Comparison of ENCODE assay signal across 1 cellular context in genomic region chr3:127455541-127456450, GRCh38.
A peak's percentile ranks its signal among the peaks of the same experiment; 100 is the strongest.
TF ChIP-seq lines count a peak whose summit lies in the region.

No MANE protein-coding gene starts in this region.

TF ChIP-seq in HepG2, 621 proteins besides CTCF, POLR2A, EP300 and RAD21 (continued from another document and continues in another):
- no peak for TF ChIP-seq USF2 (IDR thresholded peaks at IDR 0.05; ENCODE audit: low read depth, low read length)
- TF ChIP-seq USF2 (CRISPR knock-in tag; IDR thresholded peaks at IDR 0.05; ENCODE audit: borderline replicate concordance), result no peak
- TF ChIP-seq TBX2 (CRISPR knock-in tag; IDR thresholded peaks at IDR 0.05; ENCODE audit: borderline replicate concordance), result peak; percentile 50
- no peak for TF ChIP-seq NFYC (CRISPR knock-in tag; IDR thresholded peaks at IDR 0.05)
- no peak for TF ChIP-seq SP1 (IDR thresholded peaks at IDR 0.05)
- no peak for TF ChIP-seq SP1 (CRISPR knock-in tag; IDR thresholded peaks at IDR 0.05)
- TF ChIP-seq ARNT (IDR thresholded peaks at IDR 0.05), result no peak
- no peak for TF ChIP-seq ZNF839 (CRISPR knock-in tag; IDR thresholded peaks at IDR 0.05; ENCODE audit: borderline replicate concordance)
- TF ChIP-seq ZBTB8A (CRISPR knock-in tag; IDR thresholded peaks at IDR 0.05; ENCODE audit: borderline replicate concordance, low read depth), result no peak
- peak; percentile 71; the same call in 1 of the 2 replicates for TF ChIP-seq ZNF768 (CRISPR knock-in tag; IDR thresholded peaks at IDR 0.05)
- no peak for TF ChIP-seq HOXA9 (CRISPR knock-in tag; IDR thresholded peaks at IDR 0.05; ENCODE audit: borderline replicate concordance)
- TF ChIP-seq TMF1 (CRISPR knock-in tag; IDR thresholded peaks at IDR 0.05; ENCODE audit: low read depth), result no peak
- no peak for TF ChIP-seq ONECUT2 (CRISPR knock-in tag; IDR thresholded peaks at IDR 0.05)
- no peak for TF ChIP-seq ZNF563 (CRISPR knock-in tag; IDR thresholded peaks at IDR 0.05)
- no peak for TF ChIP-seq SOX5 (CRISPR knock-in tag; IDR thresholded peaks at IDR 0.05; ENCODE audit: borderline replicate concordance)
- no peak for TF ChIP-seq MBD4 (IDR thresholded peaks at IDR 0.05; ENCODE audit: borderline replicate concordance, low read length)
- TF ChIP-seq EHMT2 (IDR thresholded peaks at IDR 0.05; ENCODE audit: borderline replicate concordance, low read depth, low read length), result no peak
- no peak for TF ChIP-seq ZNF3 (CRISPR knock-in tag; IDR thresholded peaks at IDR 0.05)
- TF ChIP-seq ZNF124 (CRISPR knock-in tag; IDR thresholded peaks at IDR 0.05), result no peak
- peak; percentile 32 for TF ChIP-seq HNRNPLL (IDR thresholded peaks at IDR 0.05; ENCODE audit: low read depth, low read length, poor library complexity, severe bottlenecking)
- no peak for TF ChIP-seq HHEX (CRISPR knock-in tag; IDR thresholded peaks at IDR 0.05)
- no peak for TF ChIP-seq MAFK (conservative IDR thresholded peaks at IDR 0.05 in 1 of 2, IDR thresholded peaks at IDR 0.05 in 1 of 2; ENCODE audit: low read length in 2 of 2)
- no peak for TF ChIP-seq MYNN (CRISPR knock-in tag; IDR thresholded peaks at IDR 0.05; ENCODE audit: low read depth)
- TF ChIP-seq RFX1 (IDR thresholded peaks at IDR 0.05), result no peak
- TF ChIP-seq ZNF562 (CRISPR knock-in tag; IDR thresholded peaks at IDR 0.05; ENCODE audit: borderline replicate concordance), result no peak
- peak; percentile 53 for TF ChIP-seq KDM2A (CRISPR knock-in tag; IDR thresholded peaks at IDR 0.05; ENCODE audit: borderline replicate concordance, low read depth)
- no peak for TF ChIP-seq EZH2 (conservative IDR thresholded peaks at IDR 0.05; ENCODE audit: low read depth, low read length)
- no peak for TF ChIP-seq THYN1 (CRISPR knock-in tag; IDR thresholded peaks at IDR 0.05; ENCODE audit: borderline replicate concordance, low read depth)
- 0 out of 2 replicates have a peak, but pooled peaks have one; percentile 33 for TF ChIP-seq ZNF580 (CRISPR knock-in tag; IDR thresholded peaks at IDR 0.05; ENCODE audit: borderline replicate concordance, low read depth)
- no peak for TF ChIP-seq ZNF44 (CRISPR knock-in tag; IDR thresholded peaks at IDR 0.05)
- no peak for TF ChIP-seq ETV5 (CRISPR knock-in tag; IDR thresholded peaks at IDR 0.05; ENCODE audit: borderline replicate concordance)
- TF ChIP-seq ZNF550 (CRISPR knock-in tag; IDR thresholded peaks at IDR 0.05; ENCODE audit: borderline replicate concordance), result no peak
- no peak for TF ChIP-seq ZNF510 (CRISPR knock-in tag; IDR thresholded peaks at IDR 0.05; ENCODE audit: low read depth)
- TF ChIP-seq ZNF784 (CRISPR knock-in tag; IDR thresholded peaks at IDR 0.05; ENCODE audit: borderline replicate concordance), result no peak
- no peak for TF ChIP-seq RELA (CRISPR knock-in tag; IDR thresholded peaks at IDR 0.05)
- TF ChIP-seq ZNF777 (CRISPR knock-in tag; IDR thresholded peaks at IDR 0.05), result no peak
- TF ChIP-seq ZNF547 (CRISPR knock-in tag; IDR thresholded peaks at IDR 0.05), result no peak
- no peak for TF ChIP-seq TOE1 (CRISPR knock-in tag; IDR thresholded peaks at IDR 0.05)
- TF ChIP-seq BCL3 (CRISPR knock-in tag; IDR thresholded peaks at IDR 0.05), result peak; percentile 62
- no peak for TF ChIP-seq ZNF781 (CRISPR knock-in tag; IDR thresholded peaks at IDR 0.05; ENCODE audit: borderline replicate concordance, not compliant biosample characterization)
- no peak for TF ChIP-seq LCORL (IDR thresholded peaks at IDR 0.05)
- peak; percentile 51; the same call in 1 of the 2 replicates for TF ChIP-seq LCORL (CRISPR knock-in tag; IDR thresholded peaks at IDR 0.05)
- no peak for TF ChIP-seq ZNF570 (CRISPR knock-in tag; IDR thresholded peaks at IDR 0.05; ENCODE audit: borderline replicate concordance)
- TF ChIP-seq TIGD3 (CRISPR knock-in tag; IDR thresholded peaks at IDR 0.05; ENCODE audit: borderline replicate concordance), result no peak
- no peak for TF ChIP-seq PBX3 (CRISPR knock-in tag; IDR thresholded peaks at IDR 0.05; ENCODE audit: borderline replicate concordance)
- TF ChIP-seq MZF1 (CRISPR knock-in tag; IDR thresholded peaks at IDR 0.05; ENCODE audit: borderline replicate concordance), result no peak
- no peak for TF ChIP-seq HOXA7 (CRISPR knock-in tag; IDR thresholded peaks at IDR 0.05)
- no peak for TF ChIP-seq ZNF12 (CRISPR knock-in tag; IDR thresholded peaks at IDR 0.05)
- no peak for TF ChIP-seq ATF7 (IDR thresholded peaks at IDR 0.05)
- TF ChIP-seq ATF7 (CRISPR knock-in tag; IDR thresholded peaks at IDR 0.05), result no peak
- peak; percentile 63; the same call in 1 of the 2 replicates for TF ChIP-seq KDM5B (CRISPR knock-in tag; IDR thresholded peaks at IDR 0.05; ENCODE audit: borderline replicate concordance)
- peak; percentile 69; the same call in 1 of the 2 replicates for TF ChIP-seq ZNF414 (CRISPR knock-in tag; IDR thresholded peaks at IDR 0.05)
- no peak for TF ChIP-seq NBN (conservative IDR thresholded peaks at IDR 0.05)
- TF ChIP-seq ZNF17 (CRISPR knock-in tag; IDR thresholded peaks at IDR 0.05), result no peak
- TF ChIP-seq RORA (CRISPR knock-in tag; IDR thresholded peaks at IDR 0.05), result no peak
- TF ChIP-seq HIC2 (CRISPR knock-in tag; IDR thresholded peaks at IDR 0.05; ENCODE audit: low read depth), result no peak
- TF ChIP-seq XBP1 (CRISPR knock-in tag; IDR thresholded peaks at IDR 0.05), result no peak
- TF ChIP-seq ZNF639 (CRISPR knock-in tag; conservative IDR thresholded peaks at IDR 0.05), result no peak
- TF ChIP-seq ZNF292 (CRISPR knock-in tag; IDR thresholded peaks at IDR 0.05; ENCODE audit: borderline replicate concordance, low read depth), result no peak
- TF ChIP-seq ZUFSP (CRISPR knock-in tag; IDR thresholded peaks at IDR 0.05; ENCODE audit: borderline replicate concordance), result no peak
- no peak for TF ChIP-seq ZNF7 (CRISPR knock-in tag; IDR thresholded peaks at IDR 0.05)
- no peak for TF ChIP-seq ZNF280B (CRISPR knock-in tag; IDR thresholded peaks at IDR 0.05; ENCODE audit: borderline replicate concordance)
- no peak for TF ChIP-seq DDIT3 (CRISPR knock-in tag; IDR thresholded peaks at IDR 0.05)
- TF ChIP-seq EED (CRISPR knock-in tag; IDR thresholded peaks at IDR 0.05), result no peak
